ENCODE assay signal across 25 cellular contexts in the genomic region with DNA sequence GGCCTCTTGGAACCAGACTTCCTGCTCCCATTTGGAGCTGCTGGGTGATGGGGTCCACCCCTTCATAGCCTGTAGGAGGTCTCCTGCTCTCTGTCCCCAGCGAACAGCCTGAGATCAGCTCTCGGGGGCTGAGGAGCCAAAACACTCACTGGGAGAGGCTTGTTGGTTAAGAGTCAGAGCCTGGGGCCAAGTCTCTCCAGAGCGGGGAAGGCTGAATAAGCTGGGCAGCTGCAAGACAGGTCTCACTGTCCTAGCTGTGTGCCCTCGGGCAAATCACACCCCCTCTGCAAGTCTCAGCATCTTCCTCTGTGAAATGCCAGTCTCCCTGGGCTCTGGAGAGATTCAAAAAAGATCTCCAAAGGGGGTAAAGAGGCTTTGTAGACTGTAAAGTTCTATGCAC.
DNase-seq lines count a peak whose midpoint lies in the region; ATAC-seq and TF ChIP-seq lines count a peak whose summit lies in the region.
"Had no signal": no experiment of that assay in that cellular context is flagged by ENCODE, and none has a peak within 500 bp of the region (broad histone marks: within the 10 kb centered on the region; RNA-seq: fewer than 3 reads in every experiment).

No MANE protein-coding gene starts in this region.

- no peak overlapping the region for H3K4ac ChIP-seq in H9 (ENCODE audit: low read depth, low read length)

- H3K23ac ChIP-seq in H9 (ENCODE audit: insufficient read length, low read depth, low read length), result no peak overlapping the region

- CTCF ChIA-PET in A673 (lab: Charles Lee), result no interaction called here

- no peak overlapping the region for H4K8ac ChIP-seq in H9 (replicated peaks; ENCODE audit: insufficient read length, low read depth, low read length)

- no peak overlapping the region for H3K14ac ChIP-seq in H9 (ENCODE audit: insufficient read depth, low read length)

- intact Hi-C loops in uterus (cut with DNase I; ENCODE audit: low total_unique reads), result no loop called here
- intact Hi-C loops in A673 (cut with micrococcal nuclease; ENCODE audit: unreplicated experiment), result no loop called here

- no peak overlapping the region for H3T11ph ChIP-seq in H9 (ENCODE audit: low read length)

- no peak overlapping the region; a peak in 1 of 7 replicates for H3K27ac Mint-ChIP-seq in H9
- H3K27ac Mint-ChIP-seq in endodermal cell, result no peak overlapping the region
- H3K27ac Mint-ChIP-seq: CD4-positive, alpha-beta T cell had no signal

- no peak overlapping the region for H3K56ac ChIP-seq in H9 (ENCODE audit: insufficient read length, low read depth, low read length)

- no peaks in the 10 kb centered on the region for H3K23me2 ChIP-seq in H9 (ENCODE audit: insufficient read length, low read depth, low read length, poor library complexity, severe bottlenecking)

- POLR2A ChIA-PET in A673 (lab: Charles Lee; ENCODE audit: low non-redundant PET), result no interaction called here

- H4K5ac ChIP-seq in H9 (ENCODE audit: insufficient read length, low read depth, low read length), result no peak overlapping the region

- peaks cover 46 to 55% of the 10 kb centered on the region in 2 experiments for H3K4me1 Mint-ChIP-seq in H9
- H3K4me1 Mint-ChIP-seq in endodermal cell, result peaks cover 28% of the 10 kb centered on the region

- no peaks in the 10 kb centered on the region for H4K20me1 ChIP-seq in H9 (ENCODE audit: control insufficient read depth, insufficient read depth, insufficient read length)

- no peaks in the 10 kb centered on the region for H3K79me1 ChIP-seq in H9 (ENCODE audit: insufficient read depth, low read depth, low read length, poor library complexity, severe bottlenecking)

- no TSS peak for BruUV-seq in A673 (replicated peaks; lab: Mats Ljungman, UMichigan)

- H3K4me2 ChIP-seq in H9 (ENCODE audit: insufficient read depth, insufficient read length, low read length), result no peak overlapping the region
- H3K4me2 ChIP-seq: BLaER1 treated with 17β-estradiol and CSF1 and Interleukin-3, amounts not matched to agents 10 nM and 100 nM had no signal

- TF ChIP-seq POLR2A in uterus (IDR thresholded peaks at IDR 0.05), result no peak

- H3K18ac ChIP-seq in H9 (ENCODE audit: insufficient read length, low read depth, low read length), result no peak overlapping the region

- H3K4me3 ChIP-seq in RWPE2 (ENCODE audit: severe bottlenecking) (no peak overlapping the region), endodermal cell (ENCODE audit: low read length) (no peak overlapping the region), uterus (no peak overlapping the region), A673 (ENCODE audit: low read depth, low read length, poor library complexity, severe bottlenecking) (no peak overlapping the region)
- H3K4me3 ChIP-seq: BLaER1 treated with 17β-estradiol and CSF1 and Interleukin-3, amounts not matched to agents 10 nM and 100 nM; SK-N-MC had no signal

- H3K4me1 ChIP-seq in H9 (ENCODE audit: insufficient read depth, low read length), result peaks cover 7% of the 10 kb centered on the region; the same call in 1 of the 2 replicates
- H3K4me1 ChIP-seq in RWPE2 (ENCODE audit: insufficient read depth, poor library complexity, severe bottlenecking), result peaks cover 28% of the 10 kb centered on the region
- peaks cover 9% of the 10 kb centered on the region for H3K4me1 ChIP-seq in endodermal cell (ENCODE audit: control insufficient read depth, insufficient read depth, low read length)
- no peaks in the 10 kb centered on the region for H3K4me1 ChIP-seq in uterus
- H3K4me1 ChIP-seq in A673 (ENCODE audit: insufficient read depth, low read length, poor library complexity, severe bottlenecking), result peaks cover 1% of the 10 kb centered on the region
- H3K4me1 ChIP-seq: BLaER1 treated with 17β-estradiol and CSF1 and Interleukin-3, amounts not matched to agents 10 nM and 100 nM had no signal

- DNase-seq in H9, result peak; percentile 30
- peak; percentile 81 for DNase-seq in RWPE2 (ENCODE audit: low spot score)
- DNase-seq in endodermal cell, result peak; percentile 43
- DNase-seq in islet precursor cell, result peak; percentile 88
- DNase-seq in uterus, result no peak
- DNase-seq in A673 (ENCODE audit: low spot score), result no peak
- DNase-seq: AML-193; CD4-positive, alpha-beta T cell; EL; GF-D8; Karpas-422; MV-4-11; NCI-H1105 treated with DMSO at 0.1 percent for 48 hours; NCI-H1694; NCI-H2029 treated with DMSO at 0.1 percent for 48 hours; NCI-H2227 treated with DMSO at 0.1 percent for 48 hours; NCI-H526 treated with DMSO at 0.1 percent for 48 hours; RPMI8226; SHP77 treated with DMSO at 0.1 percent for 48 hours; SW 1271 had no signal

- H3K9me3 Mint-ChIP-seq in H9 (no peaks in the 10 kb centered on the region; a peak in 1 of 5 replicates), endodermal cell (no peaks in the 10 kb centered on the region)
- H3K9me3 Mint-ChIP-seq: CD4-positive, alpha-beta T cell had no signal

- no CpG with 5 or more reads among the region's 4 CpGs for WGBS in H9 (ENCODE audit: extremely low coverage, insufficient read length, low lambda C conversion rate)
- whole genome bisulfite sequencing in endodermal cell (ENCODE audit: insufficient coverage in 1 of 2, insufficient read length in 1 of 2), 2 experiments, result 88 to 100% methylated on average over 1 to 4 of the region's 4 CpGs

- H2BK12ac ChIP-seq in H9 (ENCODE audit: insufficient read length, low read depth, low read length), result no peak overlapping the region

- no peak overlapping the region for H2BK5ac ChIP-seq in H9 (ENCODE audit: insufficient read length, low read length)

- no peak overlapping the region for H2BK15ac ChIP-seq in H9 (ENCODE audit: low read depth, low read length)

- H2AFZ ChIP-seq in H9 (ENCODE audit: low read length), result no peak overlapping the region

- H2BK20ac ChIP-seq in H9 (ENCODE audit: low read depth, low read length, poor library complexity, severe bottlenecking), result no peak overlapping the region

- no peak overlapping the region for H2BK120ac ChIP-seq in H9 (ENCODE audit: low read depth, low read length, poor library complexity, severe bottlenecking)

- no peaks in the 10 kb centered on the region for H3K27me3 ChIP-seq in H9 (ENCODE audit: insufficient read depth, low read length)
- H3K27me3 ChIP-seq in RWPE2 (ENCODE audit: insufficient read depth, poor library complexity, severe bottlenecking), result no peaks in the 10 kb centered on the region
- no peaks in the 10 kb centered on the region for H3K27me3 ChIP-seq in endodermal cell (ENCODE audit: control insufficient read depth, insufficient read depth, low read length, poor library complexity, severe bottlenecking)
- H3K27me3 ChIP-seq in uterus, result no peaks in the 10 kb centered on the region
- peaks cover 54% of the 10 kb centered on the region for H3K27me3 ChIP-seq in A673 (replicated peaks; ENCODE audit: insufficient read depth, low read depth, low read length, poor library complexity)

- H3K9ac ChIP-seq in H9 (ENCODE audit: extremely low read depth, insufficient read length, low read length), result no peak overlapping the region
- H3K9ac ChIP-seq in endodermal cell (ENCODE audit: extremely low read depth, low read length, poor library complexity, severe bottlenecking), result no peak overlapping the region
- H3K9ac ChIP-seq: BLaER1 treated with 17β-estradiol and CSF1 and Interleukin-3, amounts not matched to agents 10 nM and 100 nM had no signal

- ATAC-seq in RWPE2 (ENCODE audit: low read depth), result peak; percentile 87
- ATAC-seq in HG02678 (IDR thresholded peaks at IDR 0.05; ENCODE audit: unreplicated experiment), result no peak
- ATAC-seq in HG03159 (IDR thresholded peaks at IDR 0.05; ENCODE audit: unreplicated experiment), result no peak
- ATAC-seq: HepG2 had no signal

- H3K27me3 Mint-ChIP-seq in H9 (ENCODE audit: low read depth), result peaks cover 2% of the 10 kb centered on the region; the same call in 1 of the 2 replicates
- H3K27me3 Mint-ChIP-seq in endodermal cell (ENCODE audit: insufficient read depth), result peaks cover 14% of the 10 kb centered on the region

- H3K36me3 ChIP-seq in RWPE2 (ENCODE audit: low read depth), result no peaks in the 10 kb centered on the region
- no peaks in the 10 kb centered on the region for H3K36me3 ChIP-seq in endodermal cell (ENCODE audit: control insufficient read depth, insufficient read depth, low read length)
- H3K36me3 ChIP-seq in uterus, result no peaks in the 10 kb centered on the region
- no peaks in the 10 kb centered on the region for H3K36me3 ChIP-seq in A673 (ENCODE audit: insufficient read depth, low read length, poor library complexity, severe bottlenecking)
- H3K36me3 ChIP-seq: BLaER1 treated with 17β-estradiol and CSF1 and Interleukin-3, amounts not matched to agents 10 nM and 100 nM had no signal

- no peak overlapping the region for H3K27ac ChIP-seq in H9 (ENCODE audit: insufficient read length, low read depth, low read length)
- H3K27ac ChIP-seq in RWPE2 (ENCODE audit: poor library complexity, severe bottlenecking), result peak overlapping the region; percentile 26
- H3K27ac ChIP-seq in endodermal cell (ENCODE audit: low read depth, low read length), result no peak overlapping the region
- no peak overlapping the region for H3K27ac ChIP-seq in uterus
- H3K27ac ChIP-seq in A673 (ENCODE audit: low read depth, low read length, poor library complexity, severe bottlenecking), result no peak overlapping the region
- H3K27ac ChIP-seq: BLaER1 treated with 17β-estradiol and CSF1 and Interleukin-3, amounts not matched to agents 10 nM and 100 nM; SK-N-MC had no signal

- no peak overlapping the region for H3K4me3 Mint-ChIP-seq in H9
- H3K4me3 Mint-ChIP-seq in endodermal cell, result no peak overlapping the region
- H3K4me3 Mint-ChIP-seq: CD4-positive, alpha-beta T cell had no signal

- no peaks in the 10 kb centered on the region for H3K79me2 ChIP-seq in H9 (ENCODE audit: insufficient read depth, low read length)

- no peak overlapping the region for H4K91ac ChIP-seq in H9 (ENCODE audit: insufficient read length, low read depth, low read length)

- H3K36me3 Mint-ChIP-seq in H9 (ENCODE audit: insufficient read depth in 1 of 3, low read depth in 3 of 3), result no peaks in the 10 kb centered on the region
- H3K36me3 Mint-ChIP-seq in endodermal cell (ENCODE audit: low read depth), result no peaks in the 10 kb centered on the region

- TF ChIP-seq CTCF in H9 (conservative IDR thresholded peaks at IDR 0.05), result no peak
- TF ChIP-seq CTCF in RWPE2 (IDR thresholded peaks at IDR 0.05; ENCODE audit: poor library complexity, severe bottlenecking), result no peak
- TF ChIP-seq CTCF in endodermal cell (conservative IDR thresholded peaks at IDR 0.05), result no peak
- no peak for TF ChIP-seq CTCF in uterus (IDR thresholded peaks at IDR 0.05)
- TF ChIP-seq CTCF in A673 (conservative IDR thresholded peaks at IDR 0.05; ENCODE audit: low read depth, low read length), result no peak

- no peak overlapping the region for H2AK5ac ChIP-seq in H9 (ENCODE audit: insufficient read length, low read length)

- H3K9me3 ChIP-seq in H9 (ENCODE audit: control insufficient read depth, low read depth, low read length), result no peaks in the 10 kb centered on the region
- no peaks in the 10 kb centered on the region for H3K9me3 ChIP-seq in RWPE2 (ENCODE audit: severe bottlenecking)
- H3K9me3 ChIP-seq in endodermal cell (ENCODE audit: control insufficient read depth, low read length), result no peaks in the 10 kb centered on the region
- no peaks in the 10 kb centered on the region for H3K9me3 ChIP-seq in uterus
- H3K9me3 ChIP-seq in A673 (ENCODE audit: low read depth, low read length, poor library complexity, severe bottlenecking), result no peaks in the 10 kb centered on the region
- H3K9me3 ChIP-seq: BLaER1 treated with 17β-estradiol and CSF1 and Interleukin-3, amounts not matched to agents 10 nM and 100 nM had no signal

Comparison
In these comparisons a context has a peak if more than half of its experiments do, and no peak if none do; other contexts are left out.
1. DNase-seq: peak in H9 (single experiment), RWPE2 (single experiment), endodermal cell (single experiment) and islet precursor cell (single experiment); none in uterus (0 of 2) and A673 (single experiment).